In genomic region chr5:177129206-177129605, GRCh38 we compare ENCODE assay signal across 1 cellular context.
TF ChIP-seq lines count a peak whose summit lies in the region.

No MANE protein-coding gene starts in this region.

TF ChIP-seq in endothelial cell of umbilical vein, 7 proteins besides CTCF, POLR2A, EP300 and RAD21:
- TF ChIP-seq POLR2AphosphoS5 (IDR thresholded peaks at IDR 0.05; ENCODE audit: insufficient read depth, low read depth, low read length) (no peak), EZH2 (IDR thresholded peaks at IDR 0.05; ENCODE audit: borderline replicate concordance, low read depth, low read length, severe bottlenecking) (no peak), MYC (IDR thresholded peaks at IDR 0.05; ENCODE audit: low read depth, low read length) (no peak)
TF ChIP-seq in endothelial cell of umbilical vein: peak in this region for 0.
